ENCODE assay signal across 9 cellular contexts in genomic region chr7:602341-603141, GRCh38.
DNase-seq lines count a peak whose midpoint lies in the region; ATAC-seq, FAIRE-seq and TF ChIP-seq lines count a peak whose summit lies in the region.
"Had no signal": no experiment of that assay in that cellular context is flagged by ENCODE, and none has a peak within 500 bp of the region (broad histone marks: within the 10 kb centered on the region; RNA-seq: fewer than 3 reads in every experiment).

No MANE protein-coding gene starts in this region.

- ATAC-seq in gastroesophageal sphincter, result no peak

- DNase-seq in GM12891 (ENCODE audit: insufficient read length, low spot score) (no peak), NCI-H2196 (lab: John Stamatoyannopoulos, UW; ENCODE audit: unreplicated experiment) (no peak), SKM-1 treated with dmso at 0.1 percent for 144 hours (lab: John Stamatoyannopoulos, UW; ENCODE audit: unreplicated experiment) (no peak), NCI-H82 treated with DMSO at 0.1 percent for 48 hours (lab: John Stamatoyannopoulos, UW; ENCODE audit: unreplicated experiment) (no peak), NCI-H2107 treated with DMSO at 0.1 percent for 48 hours (lab: John Stamatoyannopoulos, UW; ENCODE audit: unreplicated experiment) (no peak)
- peak; percentile 80 for DNase-seq in activated CD4-positive, alpha-beta T cell treated with anti-CD3 and anti-CD28 coated beads for 48 hours
- DNase-seq in stimulated activated CD4-positive, alpha-beta T cell treated with anti-CD3 and anti-CD28 coated beads, Interleukin-4, amount 100 ng/mL, for 1 hour, result peak; percentile 66

- H3K27me3 ChIP-seq in gastroesophageal sphincter, result no peaks in the 10 kb centered on the region

- FAIRE-seq in GM12891 (lab: Jason Lieb, UNC), result peak; percentile 70

- TF ChIP-seq POLR2A in GM12891 (IDR thresholded peaks at IDR 0.05; ENCODE audit: low read depth, low read length) (no peak; the same call in 1 of the 2 replicates), gastroesophageal sphincter (IDR thresholded peaks at IDR 0.05) (no peak)

- peak overlapping the region in 1 of 2 donors; percentile 23 for H3K4me3 ChIP-seq in gastroesophageal sphincter
- H3K4me3 ChIP-seq: prostate gland had no signal

- peaks cover 0 to 33% (median 6%) of the 10 kb centered on the region in 3 donors for H3K4me1 ChIP-seq in gastroesophageal sphincter
- H3K4me1 ChIP-seq: prostate gland had no signal

- 95 to 100% methylated on average over 2 to 10 of the region's 38 CpGs for WGBS in gastroesophageal sphincter (ENCODE audit: low coverage in 1 of 2), 2 donors

- no peaks in the 10 kb centered on the region for H3K9me3 ChIP-seq in gastroesophageal sphincter
- H3K9me3 ChIP-seq: prostate gland had no signal

- H3K27ac ChIP-seq in gastroesophageal sphincter, result peak overlapping the region in 3 of 4 donors; percentile 74 to 85 (median 79)

- no peak for TF ChIP-seq CTCF in gastroesophageal sphincter (IDR thresholded peaks at IDR 0.05)

- peaks cover 0 to 16% of the 10 kb centered on the region in 2 donors for H3K36me3 ChIP-seq in gastroesophageal sphincter
- H3K36me3 ChIP-seq: prostate gland had no signal

- no peak for TF ChIP-seq EP300 in gastroesophageal sphincter (IDR thresholded peaks at IDR 0.05)

TF ChIP-seq in GM12891, 5 proteins besides CTCF, POLR2A, EP300 and RAD21:
- TF ChIP-seq SPI1 (IDR thresholded peaks at IDR 0.05; ENCODE audit: low read depth, low read length) (no peak), POLR2AphosphoS5 (IDR thresholded peaks at IDR 0.05; ENCODE audit: low read depth, low read length) (no peak), TAF1 (IDR thresholded peaks at IDR 0.05; ENCODE audit: low read depth, low read length) (no peak), POU2F2 (IDR thresholded peaks at IDR 0.05; ENCODE audit: low read depth, low read length) (no peak), PAX5 (IDR thresholded peaks at IDR 0.05; ENCODE audit: insufficient read depth, low read length, severe bottlenecking) (no peak)

Comparison
In these comparisons a context has a peak if more than half of its experiments do, and no peak if none do; other contexts are left out.
1. DNase-seq: peak in activated CD4-positive, alpha-beta T cell treated with anti-CD3 and anti-CD28 coated beads for 48 hours (single experiment) and stimulated activated CD4-positive, alpha-beta T cell treated with anti-CD3 and anti-CD28 coated beads, Interleukin-4, amount 100 ng/mL, for 1 hour (single experiment); none in GM12891 (single experiment), NCI-H2196 (single experiment), SKM-1 treated with dmso at 0.1 percent for 144 hours (single experiment), NCI-H82 treated with DMSO at 0.1 percent for 48 hours (single experiment) and NCI-H2107 treated with DMSO at 0.1 percent for 48 hours (single experiment).